ENCODE assay signal across 1 cellular context in the genomic region with DNA sequence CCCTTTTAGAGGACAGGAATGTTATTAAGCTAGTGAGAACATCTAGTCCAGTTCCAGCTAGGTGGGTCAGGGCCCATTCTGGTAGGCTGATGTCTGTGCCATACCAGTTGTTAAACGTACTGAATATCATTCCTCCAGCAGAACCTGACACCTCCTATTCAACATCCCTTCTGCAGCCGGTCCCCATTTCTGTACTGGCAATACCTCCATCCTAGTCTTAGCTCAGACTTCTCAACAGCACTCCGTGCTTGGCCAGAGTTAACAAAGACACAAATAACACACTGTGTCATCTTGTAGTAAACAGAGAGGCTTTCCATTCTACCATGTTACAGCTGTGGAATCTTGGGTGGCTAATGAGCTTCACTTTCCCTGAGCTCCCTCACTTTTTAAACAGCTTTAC.
TF ChIP-seq lines count a peak whose summit lies in the region.

No MANE protein-coding gene starts in this region.

TF ChIP-seq in H1, 55 proteins besides CTCF, POLR2A, EP300 and RAD21:
- TF ChIP-seq CHD2 (IDR thresholded peaks at IDR 0.05; ENCODE audit: low read length) (no peak), SP4 (IDR thresholded peaks at IDR 0.05; ENCODE audit: low read length) (no peak)
